Comparison of ENCODE assay signal across 31 cellular contexts in genomic region chr7:1242129-1242572, GRCh38. TPM values are rescaled to one million over a fixed set of nuclear protein-coding genes. Genes with fewer than 3 reads are reported as not detected.
DNase-seq lines count a peak whose midpoint lies in the region; ATAC-seq and TF ChIP-seq lines count a peak whose summit lies in the region.
"Had no signal": no experiment of that assay in that cellular context is flagged by ENCODE, and none has a peak within 500 bp of the region (broad histone marks: within the 10 kb centered on the region; RNA-seq: fewer than 3 reads in every experiment).

No MANE protein-coding gene starts in this region.

- H3K27ac Mint-ChIP-seq in nephron = peak overlapping the region in 1 of 3 experiments; percentile 44
- H3K27ac Mint-ChIP-seq in activated naive CD8-positive, alpha-beta T cell treated with anti-CD3 and anti-CD28 coated beads, Interleukin-2, amount 50 U/mL, for 24 hours = no peak overlapping the region
- H3K27ac Mint-ChIP-seq: activated naive CD4-positive, alpha-beta T cell treated with anti-CD3 and anti-CD28 coated beads, Interleukin-2, amount 50 U/mL, for 24 hours; CD4-positive, alpha-beta T cell; mesothelial cell of epicardium; T-helper 2 cell treated with Interferon-gamma antibody and Interleukin-4, amounts not matched to agents 5 μg/mL and 100 μg/mL, for 36 hours had no signal

- DNase-seq in SK-N-SH = no peak
- peak; percentile 94 for DNase-seq in H7
- DNase-seq in cerebellar cortex (ENCODE audit: low spot score) = peak; percentile 29
- DNase-seq in activated naive CD8-positive, alpha-beta T cell treated with anti-CD3 and anti-CD28 coated beads, Interleukin-2, amount 50 U/mL, for 24 hours = no peak
- DNase-seq in DMS53 (lab: John Stamatoyannopoulos, UW) = no peak
- DNase-seq: activated CD4-positive, alpha-beta T cell treated with anti-CD3 and anti-CD28 coated beads for 48 hours; activated CD8-positive, alpha-beta memory T cell treated with anti-CD3 and anti-CD28 coated beads, Interleukin-2, amount 10 ng/mL, durations not matched to agents 7 days and 5 days; AML-193; CD4-positive, alpha-beta T cell; MV-4-11; naive thymus-derived CD8-positive, alpha-beta T cell; NCI-H187 treated with DMSO at 0.1 percent for 48 hours; NCI-H2227 treated with DMSO at 0.1 percent for 48 hours; NCI-H774; stimulated activated CD4-positive, alpha-beta T cell treated with anti-CD3 and anti-CD28 coated beads, Interleukin-1b, Interleukin-23, amount 100 ng/mL, for 48 hours; tibial artery had no signal

- no peaks in the 10 kb centered on the region for H3K4me1 ChIP-seq in SK-N-SH (ENCODE audit: control insufficient read depth in 1 of 2, insufficient read depth in 2 of 2, low read depth in 1 of 2, low read length in 1 of 2)

- H3K27ac ChIP-seq in SK-N-SH (ENCODE audit: low read depth in 2 of 2, low read length in 1 of 2) = no peak overlapping the region
- H3K27ac ChIP-seq: A549, HL-60, pancreas, tibial artery had no signal

- TF ChIP-seq CTCF in SK-N-SH (IDR thresholded peaks at IDR 0.05) (no peak), nephron (IDR thresholded peaks at IDR 0.05; ENCODE audit: unreplicated experiment in 3 of 3) (no peak)

- no peak for TF ChIP-seq EP300 in SK-N-SH (IDR thresholded peaks at IDR 0.05; ENCODE audit: borderline replicate concordance in 1 of 2, low read depth in 1 of 2, low read length in 1 of 2)

- H3K27me3 Mint-ChIP-seq in nephron (ENCODE audit: low read depth) = peaks cover 96% of the 10 kb centered on the region
- H3K27me3 Mint-ChIP-seq in activated naive CD8-positive, alpha-beta T cell treated with anti-CD3 and anti-CD28 coated beads, Interleukin-2, amount 50 U/mL, for 24 hours = peaks cover 74% of the 10 kb centered on the region

- H4K20me1 ChIP-seq in SK-N-SH (ENCODE audit: insufficient read depth) = peaks cover 71% of the 10 kb centered on the region

- CTCF ChIA-PET in SK-N-SH (lab: Yijun Ruan, JAX) = interaction anchor here (0.6 to 2.7 kb wide), 7 partner anchors 10 to 468 kb away, joined by 3 to 11 read pairs (median 4); no protein-coding TSS in a partner anchor

- H3K4me2 ChIP-seq in SK-N-SH = no peak overlapping the region
- H3K4me2 ChIP-seq: smooth muscle cell had no signal

- H3K36me3 ChIP-seq in SK-N-SH (replicated peaks in 1 of 2; ENCODE audit: control insufficient read depth in 1 of 2, insufficient read depth in 2 of 2, low read length in 1 of 2) (no peaks in the 10 kb centered on the region), H7 (replicated peaks; ENCODE audit: control insufficient read depth, insufficient read depth, low read length) (no peaks in the 10 kb centered on the region)
- H3K36me3 ChIP-seq: pancreas, tibial artery had no signal

- peaks cover 25% of the 10 kb centered on the region for H3K4me1 Mint-ChIP-seq in nephron
- H3K4me1 Mint-ChIP-seq in activated naive CD8-positive, alpha-beta T cell treated with anti-CD3 and anti-CD28 coated beads, Interleukin-2, amount 50 U/mL, for 24 hours = peaks cover 10% of the 10 kb centered on the region
- H3K4me1 Mint-ChIP-seq: activated CD8-positive, alpha-beta memory T cell treated with anti-CD3 and anti-CD28 coated beads, Interleukin-2, amount 10 ng/mL, durations not matched to agents 7 days and 5 days had no signal

- no peak overlapping the region for H3K9ac ChIP-seq in SK-N-SH

- POLR2A ChIA-PET in SK-N-SH (lab: Yijun Ruan, JAX) = no interaction called here

- no peaks in the 10 kb centered on the region for H3K9me3 Mint-ChIP-seq in nephron
- H3K9me3 Mint-ChIP-seq in activated naive CD8-positive, alpha-beta T cell treated with anti-CD3 and anti-CD28 coated beads, Interleukin-2, amount 50 U/mL, for 24 hours = no peaks in the 10 kb centered on the region
- H3K9me3 Mint-ChIP-seq: activated naive CD4-positive, alpha-beta T cell treated with anti-CD3 and anti-CD28 coated beads, Interleukin-2, amount 50 U/mL, for 24 hours; CD4-positive, alpha-beta T cell; mesothelial cell of epicardium; naive thymus-derived CD8-positive, alpha-beta T cell; T-helper 2 cell treated with Interferon-gamma antibody and Interleukin-4, amounts not matched to agents 5 μg/mL and 100 μg/mL, for 36 hours had no signal

- peaks cover 11% of the 10 kb centered on the region for H3F3A ChIP-seq in SK-N-SH (replicated peaks; ENCODE audit: insufficient read depth)

- no peaks in the 10 kb centered on the region for H3K36me3 Mint-ChIP-seq in nephron (ENCODE audit: low read depth)
- no peaks in the 10 kb centered on the region for H3K36me3 Mint-ChIP-seq in activated naive CD8-positive, alpha-beta T cell treated with anti-CD3 and anti-CD28 coated beads, Interleukin-2, amount 50 U/mL, for 24 hours (ENCODE audit: low read depth)
- H3K36me3 Mint-ChIP-seq: activated CD8-positive, alpha-beta memory T cell treated with anti-CD3 and anti-CD28 coated beads, Interleukin-2, amount 10 ng/mL, durations not matched to agents 7 days and 5 days; activated naive CD4-positive, alpha-beta T cell treated with anti-CD3 and anti-CD28 coated beads, Interleukin-2, amount 50 U/mL, for 24 hours; mesothelial cell of epicardium had no signal

- no peaks in the 10 kb centered on the region for H3K9me3 ChIP-seq in SK-N-SH
- H3K9me3 ChIP-seq: A549, pancreas, tibial artery had no signal

- H3K79me2 ChIP-seq in SK-N-SH (ENCODE audit: insufficient read depth) = no peaks in the 10 kb centered on the region

- WGBS in SK-N-SH (ENCODE audit: low lambda C conversion rate) = 10% methylated on average over 38 of the region's 39 CpGs

- no peak for ATAC-seq in SK-N-SH treated with all-trans-retinoic acid at 6 μM for 48 hours
- ATAC-seq in activated naive CD8-positive, alpha-beta T cell treated with anti-CD3 and anti-CD28 coated beads, Interleukin-2, amount 50 U/mL, for 24 hours = no peak
- no peak for ATAC-seq in HG02970 (IDR thresholded peaks at IDR 0.05; ENCODE audit: low FRiP score, unreplicated experiment)
- ATAC-seq: activated CD8-positive, alpha-beta memory T cell treated with anti-CD3 and anti-CD28 coated beads, Interleukin-2, amount 10 ng/mL, durations not matched to agents 7 days and 5 days; naive thymus-derived CD8-positive, alpha-beta T cell; pancreas had no signal

- H3K27me3 ChIP-seq in SK-N-SH (ENCODE audit: insufficient read depth) (peaks cover 100% of the 10 kb centered on the region), H7 (ENCODE audit: control insufficient read depth, insufficient read depth, low read length) (peaks cover 100% of the 10 kb centered on the region)

- no peak for TF ChIP-seq RAD21 in SK-N-SH (IDR thresholded peaks at IDR 0.05; ENCODE audit: low read length)

- H3K4me3 ChIP-seq in SK-N-SH (ENCODE audit: low read depth in 2 of 2, low read length in 1 of 2) = no peak overlapping the region
- no peak overlapping the region for H3K4me3 ChIP-seq in H7 (ENCODE audit: insufficient read depth, low read depth, low read length)
- H3K4me3 ChIP-seq: A549, pancreas, smooth muscle cell, tibial artery had no signal

- H3K9me2 ChIP-seq in SK-N-SH = no peaks in the 10 kb centered on the region

- peak overlapping the region in 2 of 3 experiments; percentile 30 to 38 for H3K4me3 Mint-ChIP-seq in nephron
- no peak overlapping the region for H3K4me3 Mint-ChIP-seq in activated naive CD8-positive, alpha-beta T cell treated with anti-CD3 and anti-CD28 coated beads, Interleukin-2, amount 50 U/mL, for 24 hours
- H3K4me3 Mint-ChIP-seq: activated CD8-positive, alpha-beta memory T cell treated with anti-CD3 and anti-CD28 coated beads, Interleukin-2, amount 10 ng/mL, durations not matched to agents 7 days and 5 days; activated naive CD4-positive, alpha-beta T cell treated with anti-CD3 and anti-CD28 coated beads, Interleukin-2, amount 50 U/mL, for 24 hours; CD4-positive, alpha-beta T cell; mesothelial cell of epicardium; T-helper 2 cell treated with Interferon-gamma antibody and Interleukin-4, amounts not matched to agents 5 μg/mL and 100 μg/mL, for 36 hours had no signal

- H2AFZ ChIP-seq in SK-N-SH (ENCODE audit: low read depth) = no peak overlapping the region

TF ChIP-seq in SK-N-SH, 30 proteins besides CTCF, POLR2A, EP300 and RAD21:
- TF ChIP-seq, protein P1, sequence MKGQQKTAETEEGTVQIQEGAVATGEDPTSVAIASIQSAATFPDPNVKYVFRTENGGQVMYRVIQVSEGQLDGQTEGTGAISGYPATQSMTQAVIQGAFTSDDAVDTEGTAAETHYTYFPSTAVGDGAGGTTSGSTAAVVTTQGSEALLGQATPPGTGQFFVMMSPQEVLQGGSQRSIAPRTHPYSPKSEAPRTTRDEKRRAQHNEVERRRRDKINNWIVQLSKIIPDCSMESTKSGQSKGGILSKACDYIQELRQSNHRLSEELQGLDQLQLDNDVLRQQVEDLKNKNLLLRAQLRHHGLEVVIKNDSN (IDR thresholded peaks at IDR 0.05; ENCODE audit: borderline replicate concordance, low read depth) = no peak
- TF ChIP-seq EZH2phosphoT487 (IDR thresholded peaks at IDR 0.05; ENCODE audit: borderline replicate concordance, low read depth) = peak; percentile 97

TF ChIP-seq in SK-N-SH treated with all-trans-retinoic acid at 6 μM for 48 hours, 23 proteins besides CTCF, POLR2A, EP300 and RAD21 (continues in another document):
- TF ChIP-seq ISL1 (CRISPR knock-in tag; IDR thresholded peaks at IDR 0.05) = no peak
- TF ChIP-seq ESRRG (CRISPR knock-in tag; IDR thresholded peaks at IDR 0.05) = no peak
- TF ChIP-seq SNAI2 (CRISPR knock-in tag; IDR thresholded peaks at IDR 0.05) = no peak
- no peak for TF ChIP-seq ZFP3 (CRISPR knock-in tag; IDR thresholded peaks at IDR 0.05)
- TF ChIP-seq GLIS3 (CRISPR knock-in tag; IDR thresholded peaks at IDR 0.05) = no peak
- TF ChIP-seq ZC3H10 (CRISPR knock-in tag; IDR thresholded peaks at IDR 0.05) = no peak
- TF ChIP-seq, protein P2, sequence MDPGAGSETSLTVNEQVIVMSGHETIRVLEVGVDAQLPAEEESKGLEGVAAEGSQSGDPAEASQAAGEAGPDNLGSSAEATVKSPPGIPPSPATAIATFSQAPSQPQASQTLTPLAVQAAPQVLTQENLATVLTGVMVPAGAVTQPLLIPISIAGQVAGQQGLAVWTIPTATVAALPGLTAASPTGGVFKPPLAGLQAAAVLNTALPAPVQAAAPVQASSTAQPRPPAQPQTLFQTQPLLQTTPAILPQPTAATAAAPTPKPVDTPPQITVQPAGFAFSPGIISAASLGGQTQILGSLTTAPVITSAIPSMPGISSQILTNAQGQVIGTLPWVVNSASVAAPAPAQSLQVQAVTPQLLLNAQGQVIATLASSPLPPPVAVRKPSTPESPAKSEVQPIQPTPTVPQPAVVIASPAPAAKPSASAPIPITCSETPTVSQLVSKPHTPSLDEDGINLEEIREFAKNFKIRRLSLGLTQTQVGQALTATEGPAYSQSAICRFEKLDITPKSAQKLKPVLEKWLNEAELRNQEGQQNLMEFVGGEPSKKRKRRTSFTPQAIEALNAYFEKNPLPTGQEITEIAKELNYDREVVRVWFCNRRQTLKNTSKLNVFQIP (CRISPR knock-in tag; IDR thresholded peaks at IDR 0.05; ENCODE audit: borderline replicate concordance, low read depth) = no peak
- no peak for TF ChIP-seq OSR1 (CRISPR knock-in tag; IDR thresholded peaks at IDR 0.05)
- no peak for TF ChIP-seq ZFP30 (CRISPR knock-in tag; IDR thresholded peaks at IDR 0.05)
- TF ChIP-seq ZNF8 (CRISPR knock-in tag; IDR thresholded peaks at IDR 0.05) = no peak
- TF ChIP-seq PPARA (CRISPR knock-in tag; IDR thresholded peaks at IDR 0.05; ENCODE audit: borderline replicate concordance) = no peak

RNA-seq across cellular contexts. Expression of gene UNCX, which starts 9.5 kb away (rescaled TPM):
- not detected in 2 replicates for polyA plus RNA-seq in SK-N-SH (2012; rRNA removed)
- polyA plus RNA-seq in SK-N-SH (2012; cell fraction: cytosol; rRNA removed) = not detected in 2 replicates
- not detected in 2 replicates for polyA plus RNA-seq in SK-N-SH (2012; cell fraction: nucleus; rRNA removed)
- not detected in 2 replicates for total RNA-seq in H7 (2014; rRNA removed; shearing (Covaris generic))
- total RNA-seq: activated CD8-positive, alpha-beta memory T cell treated with anti-CD3 and anti-CD28 coated beads, Interleukin-2, amount 10 ng/mL, durations not matched to agents 7 days and 5 days; CD4-positive, alpha-beta T cell; LHCN-M2; lower leg skin; mesothelial cell of epicardium; naive thymus-derived CD8-positive, alpha-beta T cell; pancreas; RPMI7951; SK-MEL-5; smooth muscle cell had no signal
- polyA plus RNA-seq: A549; keratinocyte; naive thymus-derived CD8-positive, alpha-beta T cell; pancreas; smooth muscle cell had no signal

Comparison
In these comparisons a context has a peak if more than half of its experiments do, and no peak if none do; other contexts are left out.
1. DNase-seq: peak in H7 (single experiment) and cerebellar cortex (single experiment); none in SK-N-SH (single experiment), activated naive CD8-positive, alpha-beta T cell treated with anti-CD3 and anti-CD28 coated beads, Interleukin-2, amount 50 U/mL, for 24 hours (single experiment) and DMS53 (single experiment).